28 cellular contexts compared by ENCODE assay signal in genomic region chr6:158529629-158530028, GRCh38.
"Had no signal": no experiment of that assay in that cellular context is flagged by ENCODE, and none has a peak within 500 bp of the region (broad histone marks: within the 10 kb centered on the region; RNA-seq: fewer than 3 reads in every experiment).

No MANE protein-coding gene starts in this region.

- H2AFZ ChIP-seq: neural progenitor cell, parathyroid adenoma had no signal

- H3K4me3 Mint-ChIP-seq: naive thymus-derived CD4-positive, alpha-beta T cell; nephron; neural progenitor cell; stimulated activated memory B cell treated with anti-CD40 and anti-IgM and Interleukin-4, amounts not matched to agents 10 μg/mL and 1 μg/mL and 100 μg/mL, for 72 hours had no signal

- H3K27me3 ChIP-seq: neural progenitor cell, testis, upper lobe of left lung had no signal

- ATAC-seq: heart right ventricle; left colon; left ventricle myocardium superior; lower lobe of right lung; naive thymus-derived CD4-positive, alpha-beta T cell; right cardiac atrium; stimulated activated memory B cell treated with anti-CD40 and anti-IgM and Interleukin-4, amounts not matched to agents 10 μg/mL and 1 μg/mL and 100 μg/mL, for 72 hours; stimulated activated naive CD8-positive, alpha-beta T cell treated with anti-CD3 and anti-CD28 coated beads, Interleukin-15, Interleukin-2, amounts not matched to agents 100 U/mL and 50 U/mL, for 24 hours had no signal

- DNase-seq: dermis blood vessel endothelial cell; effector memory CD4-positive, alpha-beta T cell; erythroblast; esophagus squamous epithelium; foreskin melanocyte; glutamatergic neuron; heart right ventricle; hippocampal formation; left colon; left ventricle myocardium superior; lower lobe of right lung; midbrain; naive thymus-derived CD4-positive, alpha-beta T cell; right cardiac atrium; spleen; stimulated activated CD4-positive, alpha-beta T cell treated with anti-CD3 and anti-CD28 coated beads, Interleukin-4, amount 100 ng/mL, for 4 hours; stimulated activated naive CD8-positive, alpha-beta T cell treated with anti-CD3 and anti-CD28 coated beads, Interleukin-15, Interleukin-2, amounts not matched to agents 100 U/mL and 50 U/mL, for 24 hours; substantia nigra; testis; upper lobe of left lung had no signal

- H3K9ac ChIP-seq: neural progenitor cell, parathyroid adenoma had no signal

- H3K4me1 ChIP-seq: esophagus squamous epithelium, heart right ventricle, lower lobe of right lung, neural progenitor cell, parathyroid adenoma, prostate gland, spleen, testis, tibial artery, upper lobe of left lung had no signal

- H3K27ac ChIP-seq: coronary artery, esophagus squamous epithelium, heart right ventricle, lower lobe of right lung, neural progenitor cell, parathyroid adenoma, prostate gland, skin epidermis, spleen, testis, tibial artery, upper lobe of left lung had no signal

- H3K4me2 ChIP-seq: neural progenitor cell had no signal

- H3K9me3 ChIP-seq: prostate gland, testis, upper lobe of left lung had no signal

- H3K4me3 ChIP-seq: coronary artery, esophagus squamous epithelium, heart right ventricle, lower lobe of right lung, neural progenitor cell, prostate gland, skin epidermis, spleen, testis, tibial artery, upper lobe of left lung had no signal

- H3K27ac Mint-ChIP-seq: naive thymus-derived CD4-positive, alpha-beta T cell; nephron; neural progenitor cell; stimulated activated memory B cell treated with anti-CD40 and anti-IgM and Interleukin-4, amounts not matched to agents 10 μg/mL and 1 μg/mL and 100 μg/mL, for 72 hours had no signal

- H3K4me1 Mint-ChIP-seq: naive thymus-derived CD4-positive, alpha-beta T cell; nephron; neural progenitor cell; stimulated activated memory B cell treated with anti-CD40 and anti-IgM and Interleukin-4, amounts not matched to agents 10 μg/mL and 1 μg/mL and 100 μg/mL, for 72 hours had no signal

- H3K36me3 ChIP-seq: esophagus squamous epithelium, heart right ventricle, lower lobe of right lung, neural progenitor cell, prostate gland, spleen, tibial artery, upper lobe of left lung had no signal
